ENCODE assay signal across 13 cellular contexts in genomic region chr4:119525771-119526712, GRCh38.
DNase-seq lines count a peak whose midpoint lies in the region; ATAC-seq and TF ChIP-seq lines count a peak whose summit lies in the region.
"Had no signal": no experiment of that assay in that cellular context is flagged by ENCODE, and none has a peak within 500 bp of the region (broad histone marks: within the 10 kb centered on the region; RNA-seq: fewer than 3 reads in every experiment).

No MANE protein-coding gene starts in this region.

- H3K4me1 ChIP-seq in left lung: no peaks in the 10 kb centered on the region
- H3K4me1 ChIP-seq in thoracic aorta (ENCODE audit: control insufficient read depth in 1 of 2, low read depth in 2 of 2): peaks cover 13 to 38% of the 10 kb centered on the region in 2 donors

- no peak overlapping the region for H3K4me3 ChIP-seq in left lung
- H3K4me3 ChIP-seq in thoracic aorta: no peak overlapping the region
- H3K4me3 ChIP-seq: ovary had no signal

- intact Hi-C loops in left lung (cut with DNase I): no loop called here

- H3K27ac ChIP-seq in left lung (peak overlapping the region in 1 of 2 donors; percentile 43), thoracic aorta (peak overlapping the region; percentile 64 to 78)
- H3K27ac ChIP-seq: ovary had no signal

- H3K36me3 ChIP-seq in left lung: peaks cover 0 to under 1% of the 10 kb centered on the region in 2 donors
- no peaks in the 10 kb centered on the region for H3K36me3 ChIP-seq in thoracic aorta
- H3K36me3 ChIP-seq: ovary had no signal

- ATAC-seq in left lung: peak; percentile 23
- ATAC-seq in thoracic aorta (ENCODE audit: insufficient number of reproducible peaks, low FRiP score, low read depth): no peak
- ATAC-seq in GM18520 (IDR thresholded peaks at IDR 0.05; ENCODE audit: unreplicated experiment): no peak
- ATAC-seq: activated T-cell treated with anti-CD3 and anti-CD28 coated beads, Interleukin-2, amount 50 U/mL, for 4 hours had no signal

- TF ChIP-seq CTCF in left lung (IDR thresholded peaks at IDR 0.05) (no peak), thoracic aorta (IDR thresholded peaks at IDR 0.05) (no peak)

- no peaks in the 10 kb centered on the region for H3K27me3 ChIP-seq in left lung
- no peaks in the 10 kb centered on the region for H3K27me3 ChIP-seq in thoracic aorta (replicated peaks; ENCODE audit: insufficient read depth)
- H3K27me3 ChIP-seq: ovary had no signal

- no peaks in the 10 kb centered on the region for H3K9me3 ChIP-seq in left lung
- H3K9me3 ChIP-seq in thoracic aorta: no peaks in the 10 kb centered on the region
- H3K9me3 ChIP-seq: ovary had no signal

- DNase-seq in HCEC 1CT (peak; percentile 19), astrocyte of the hippocampus (ENCODE audit: low read depth, low spot score) (peak; percentile 13), left lung (no peak), thoracic aorta (ENCODE audit: low spot score) (no peak), NCI-H345 (lab: John Stamatoyannopoulos, UW) (no peak), SIG-M5 (lab: John Stamatoyannopoulos, UW) (no peak)
- DNase-seq: activated T-cell treated with anti-CD3 and anti-CD28 coated beads, Interleukin-2, amount 50 U/mL, for 4 hours; CD4-positive, alpha-beta T cell; mesendoderm; NCI-H1092 treated with DMSO at 0.1 percent for 48 hours; NCI-H2227 treated with DMSO at 0.1 percent for 48 hours; ovary had no signal

Comparison
In these comparisons a context has a peak if more than half of its experiments do, and no peak if none do; other contexts are left out.
1. DNase-seq: peak in HCEC 1CT (single experiment) and astrocyte of the hippocampus (single experiment); none in left lung (0 of 2), thoracic aorta (single experiment), NCI-H345 (single experiment) and SIG-M5 (single experiment).